ENCODE assay signal across 22 cellular contexts in genomic region chr7:44119829-44120380, GRCh38. TPM values are rescaled to one million over a fixed set of nuclear protein-coding genes. Genes with fewer than 3 reads are reported as not detected.
DNase-seq lines count a peak whose midpoint lies in the region; ATAC-seq, FAIRE-seq and TF ChIP-seq lines count a peak whose summit lies in the region.
"Had no signal": no experiment of that assay in that cellular context is flagged by ENCODE, and none has a peak within 500 bp of the region (broad histone marks: within the 10 kb centered on the region; RNA-seq: fewer than 3 reads in every experiment).

No MANE protein-coding gene starts in this region.

- H3K4me1 ChIP-seq in naive thymus-derived CD4-positive, alpha-beta T cell (ENCODE audit: control insufficient read depth in 2 of 2, insufficient read depth in 2 of 2, low read length in 2 of 2): peaks cover 8 to 9% of the 10 kb centered on the region in 2 donors
- H3K4me1 ChIP-seq: Caco-2 had no signal

- H3K4me3 Mint-ChIP-seq in stimulated activated naive CD8-positive, alpha-beta T cell treated with anti-CD3 and anti-CD28 coated beads, Interleukin-15, Interleukin-2, amounts not matched to agents 100 ng/mL and 50 ng/mL, for 24 hours: no peak overlapping the region
- H3K4me3 Mint-ChIP-seq in stimulated activated naive CD8-positive, alpha-beta T cell treated with anti-CD3 and anti-CD28 coated beads, Interleukin-15, amount 100 ng/mL, for 72 hours: no peak overlapping the region
- no peak overlapping the region for H3K4me3 Mint-ChIP-seq in T-helper 17 cell
- H3K4me3 Mint-ChIP-seq in naive thymus-derived CD4-positive, alpha-beta T cell: peak overlapping the region in 2 of 10 donors; percentile 34 to 36
- H3K4me3 Mint-ChIP-seq: GM23338, memory B cell had no signal

- no peaks in the 10 kb centered on the region for H3K27me3 Mint-ChIP-seq in stimulated activated naive CD8-positive, alpha-beta T cell treated with anti-CD3 and anti-CD28 coated beads, Interleukin-15, Interleukin-2, amounts not matched to agents 100 ng/mL and 50 ng/mL, for 24 hours
- H3K27me3 Mint-ChIP-seq in stimulated activated naive CD8-positive, alpha-beta T cell treated with anti-CD3 and anti-CD28 coated beads, Interleukin-15, amount 100 ng/mL, for 72 hours: no peaks in the 10 kb centered on the region
- no peaks in the 10 kb centered on the region for H3K27me3 Mint-ChIP-seq in T-helper 17 cell
- H3K27me3 Mint-ChIP-seq in naive thymus-derived CD4-positive, alpha-beta T cell: peaks cover 0 to 3% (median 0%) of the 10 kb centered on the region in 5 donors
- H3K27me3 Mint-ChIP-seq: memory B cell had no signal

- no peak overlapping the region for H3K4me3 ChIP-seq in naive thymus-derived CD4-positive, alpha-beta T cell (ENCODE audit: low read length)
- H3K4me3 ChIP-seq: GM23338, sigmoid colon, suprapubic skin had no signal

- no peak for TF ChIP-seq POLR2A in GM12891 (IDR thresholded peaks at IDR 0.05; ENCODE audit: low read depth, low read length)

- no peak overlapping the region for H3K27ac ChIP-seq in naive thymus-derived CD4-positive, alpha-beta T cell (ENCODE audit: low read depth, low read length)
- H3K27ac ChIP-seq: parathyroid adenoma, sigmoid colon, suprapubic skin had no signal

- no peak for DNase-seq in stimulated activated naive CD8-positive, alpha-beta T cell treated with anti-CD3 and anti-CD28 coated beads, Interleukin-15, amount 100 ng/mL, for 72 hours
- DNase-seq in T-helper 17 cell: no peak
- DNase-seq in naive thymus-derived CD4-positive, alpha-beta T cell: no peak
- DNase-seq in GM12891 (ENCODE audit: insufficient read length, low spot score): no peak
- DNase-seq in stimulated activated CD4-positive, alpha-beta T cell treated with anti-CD3 and anti-CD28 coated beads, Interleukin-12 subunit alpha, Interleukin-12 subunit beta, amount 100 ng/mL, for 4 hours: no peak
- no peak for DNase-seq in OCI-M1 (lab: John Stamatoyannopoulos, UW)
- DNase-seq: activated CD8-positive, alpha-beta memory T cell treated with anti-CD3 and anti-CD28 coated beads for 24 hours; amygdala; Caco-2; central memory CD4-positive, alpha-beta T cell; NCI-H1105 treated with DMSO at 0.1 percent for 48 hours; NCI-H2029 treated with DMSO at 0.1 percent for 48 hours; NCI-H345; NCI-H774; sigmoid colon had no signal

- H3K27ac Mint-ChIP-seq in stimulated activated naive CD8-positive, alpha-beta T cell treated with anti-CD3 and anti-CD28 coated beads, Interleukin-15, Interleukin-2, amounts not matched to agents 100 ng/mL and 50 ng/mL, for 24 hours: peak overlapping the region; percentile 38
- peak overlapping the region in 1 of 2 donors; percentile 68 for H3K27ac Mint-ChIP-seq in stimulated activated naive CD8-positive, alpha-beta T cell treated with anti-CD3 and anti-CD28 coated beads, Interleukin-15, amount 100 ng/mL, for 72 hours
- peak overlapping the region; percentile 37 for H3K27ac Mint-ChIP-seq in T-helper 17 cell
- peak overlapping the region in 5 of 9 donors; percentile 15 to 66 (median 51) for H3K27ac Mint-ChIP-seq in naive thymus-derived CD4-positive, alpha-beta T cell
- H3K27ac Mint-ChIP-seq: activated T-helper 2 cell treated with anti-CD3 and anti-CD28 coated beads, Interferon-gamma antibody, Interleukin-2, Interleukin-4, amounts not matched to agents 10 μg/mL and 5 μg/mL and 100 μg/mL, durations not matched to agents 14 hours and 24 hours and 36 hours; GM23338; memory B cell had no signal

- no peaks in the 10 kb centered on the region for H3K9me3 Mint-ChIP-seq in stimulated activated naive CD8-positive, alpha-beta T cell treated with anti-CD3 and anti-CD28 coated beads, Interleukin-15, Interleukin-2, amounts not matched to agents 100 ng/mL and 50 ng/mL, for 24 hours
- H3K9me3 Mint-ChIP-seq in stimulated activated naive CD8-positive, alpha-beta T cell treated with anti-CD3 and anti-CD28 coated beads, Interleukin-15, amount 100 ng/mL, for 72 hours: no peaks in the 10 kb centered on the region
- H3K9me3 Mint-ChIP-seq in naive thymus-derived CD4-positive, alpha-beta T cell: no peaks in the 10 kb centered on the region
- H3K9me3 Mint-ChIP-seq: activated T-helper 2 cell treated with anti-CD3 and anti-CD28 coated beads, Interferon-gamma antibody, Interleukin-2, Interleukin-4, amounts not matched to agents 10 μg/mL and 5 μg/mL and 100 μg/mL, durations not matched to agents 14 hours and 24 hours and 36 hours; GM23338; memory B cell had no signal

- no peaks in the 10 kb centered on the region for H3K27me3 ChIP-seq in naive thymus-derived CD4-positive, alpha-beta T cell (ENCODE audit: control insufficient read depth in 2 of 2, insufficient read depth in 2 of 2, low read length in 2 of 2)
- H3K27me3 ChIP-seq: sigmoid colon, suprapubic skin had no signal

- POLR2A ChIA-PET in naive thymus-derived CD4-positive, alpha-beta T cell (lab: Charles Lee): interaction anchor here (0.6 kb wide), 1 partner anchor 96 kb away, joined by 3 read pairs; no protein-coding TSS in a partner anchor

- no peaks in the 10 kb centered on the region for H3K9me3 ChIP-seq in T-helper 17 cell (ENCODE audit: control insufficient read depth, low read length, poor library complexity, severe bottlenecking)
- no peaks in the 10 kb centered on the region for H3K9me3 ChIP-seq in naive thymus-derived CD4-positive, alpha-beta T cell (ENCODE audit: control insufficient read depth in 2 of 3, low read length in 3 of 3)
- H3K9me3 ChIP-seq: Caco-2, sigmoid colon, suprapubic skin had no signal

- H3K4me1 Mint-ChIP-seq in stimulated activated naive CD8-positive, alpha-beta T cell treated with anti-CD3 and anti-CD28 coated beads, Interleukin-15, Interleukin-2, amounts not matched to agents 100 ng/mL and 50 ng/mL, for 24 hours (ENCODE audit: low read depth): peaks cover 44% of the 10 kb centered on the region
- peaks cover 73% of the 10 kb centered on the region for H3K4me1 Mint-ChIP-seq in stimulated activated naive CD8-positive, alpha-beta T cell treated with anti-CD3 and anti-CD28 coated beads, Interleukin-15, amount 100 ng/mL, for 72 hours
- H3K4me1 Mint-ChIP-seq in T-helper 17 cell: peaks cover 14% of the 10 kb centered on the region
- peaks cover 21 to 43% (median 39%) of the 10 kb centered on the region in 7 donors for H3K4me1 Mint-ChIP-seq in naive thymus-derived CD4-positive, alpha-beta T cell

- H3K36me3 ChIP-seq in naive thymus-derived CD4-positive, alpha-beta T cell (ENCODE audit: control insufficient read depth in 2 of 3, insufficient read depth in 3 of 3, low read length in 3 of 3): peaks cover 0 to 51% (median 6%) of the 10 kb centered on the region in 3 experiments

- intact Hi-C loops in naive thymus-derived CD4-positive, alpha-beta T cell (cut with micrococcal nuclease): loop anchor here (5.0 kb wide), 2 partner anchors 452 to 462 kb away; partner anchors contain the start of genes DDX56 (in 1 of the 2) and TMED4 (in 1 of the 2)

- CTCF ChIA-PET in naive thymus-derived CD4-positive, alpha-beta T cell (lab: Charles Lee): no interaction called here

- no peak for FAIRE-seq in GM12891 (lab: Jason Lieb, UNC)

- H3K36me3 Mint-ChIP-seq in stimulated activated naive CD8-positive, alpha-beta T cell treated with anti-CD3 and anti-CD28 coated beads, Interleukin-15, Interleukin-2, amounts not matched to agents 100 ng/mL and 50 ng/mL, for 24 hours (ENCODE audit: low read depth): peaks cover 51% of the 10 kb centered on the region
- no peaks in the 10 kb centered on the region for H3K36me3 Mint-ChIP-seq in T-helper 17 cell (ENCODE audit: low read depth)
- peaks cover 0 to 25% (median 10%) of the 10 kb centered on the region in 5 donors for H3K36me3 Mint-ChIP-seq in naive thymus-derived CD4-positive, alpha-beta T cell

- no peak for ATAC-seq in stimulated activated naive CD8-positive, alpha-beta T cell treated with anti-CD3 and anti-CD28 coated beads, Interleukin-15, amount 100 ng/mL, for 72 hours
- ATAC-seq in T-helper 17 cell: no peak
- ATAC-seq in naive thymus-derived CD4-positive, alpha-beta T cell: no peak
- ATAC-seq: GM23338 had no signal

TF ChIP-seq in GM12891, 5 proteins besides CTCF, POLR2A, EP300 and RAD21:
- TF ChIP-seq SPI1 (IDR thresholded peaks at IDR 0.05; ENCODE audit: low read depth, low read length): no peak
- no peak for TF ChIP-seq POLR2AphosphoS5 (IDR thresholded peaks at IDR 0.05; ENCODE audit: low read depth, low read length)
- TF ChIP-seq PAX5 (IDR thresholded peaks at IDR 0.05; ENCODE audit: insufficient read depth, low read length, severe bottlenecking): no peak
- no peak for TF ChIP-seq TAF1 (IDR thresholded peaks at IDR 0.05; ENCODE audit: low read depth, low read length)
- TF ChIP-seq POU2F2 (IDR thresholded peaks at IDR 0.05; ENCODE audit: low read depth, low read length): no peak

RNA-seq across cellular contexts. Expression of gene POLD2, which starts 3.4 kb away (rescaled TPM):
- 10 to 100 TPM; 46.3 to 53.3 TPM for total RNA-seq in T-helper 17 cell
- 100 to 1,000 TPM in 1 of 5 experiments, 10 to 100 TPM in 4; 55.1 to 118 (median 69.2) TPM for total RNA-seq in naive thymus-derived CD4-positive, alpha-beta T cell
- polyA plus RNA-seq in naive thymus-derived CD4-positive, alpha-beta T cell: 10 to 100 TPM; 78.1 to 94.8 TPM
- polyA plus RNA-seq in GM12891 (2012; ENCODE audit: low read depth, missing spikeins): 117 TPM

RNA-seq across cellular contexts. Expression of gene AEBP1, which starts 15.8 kb away (rescaled TPM):
- total RNA-seq in T-helper 17 cell: 1 to 10 TPM; 1.1 to 4.2 TPM
- total RNA-seq in naive thymus-derived CD4-positive, alpha-beta T cell: 10 to 100 TPM in 4 of 5 experiments, 1 to 10 TPM in 1; 7.7 to 33.1 (median 27.5) TPM
- 10 to 100 TPM in 1 of 2 donors, 1 to 10 TPM in 1; 3.0 to 13.5 TPM for polyA plus RNA-seq in naive thymus-derived CD4-positive, alpha-beta T cell
- 0.71 TPM for polyA plus RNA-seq in GM12891 (2012; ENCODE audit: low read depth, missing spikeins)

RNA-seq across cellular contexts. Expression of gene MYL7, which starts 21.2 kb away (rescaled TPM):
- not detected for total RNA-seq in T-helper 17 cell
- total RNA-seq in naive thymus-derived CD4-positive, alpha-beta T cell: not detected
- not detected for polyA plus RNA-seq in naive thymus-derived CD4-positive, alpha-beta T cell
- not detected for polyA plus RNA-seq in GM12891 (2012; ENCODE audit: low read depth, missing spikeins)
- total RNA-seq: activated T-helper 2 cell treated with anti-CD3 and anti-CD28 coated beads, Interferon-gamma antibody, Interleukin-2, Interleukin-4, amounts not matched to agents 10 μg/mL and 5 μg/mL and 100 μg/mL, durations not matched to agents 14 hours and 24 hours and 36 hours; dermis microvascular lymphatic vessel endothelial cell; GM23338; sigmoid colon; suprapubic skin had no signal

RNA-seq across cellular contexts. Expression of gene POLM, which starts 37.6 kb away (rescaled TPM):
- total RNA-seq in T-helper 17 cell: 10 to 100 TPM; 27.2 to 29.7 TPM
- 10 to 100 TPM; 33.9 to 77.1 (median 48.9) TPM for total RNA-seq in naive thymus-derived CD4-positive, alpha-beta T cell
- 10 to 100 TPM; 18.2 to 20.4 TPM for polyA plus RNA-seq in naive thymus-derived CD4-positive, alpha-beta T cell
- 13.2 TPM for polyA plus RNA-seq in GM12891 (2012; ENCODE audit: low read depth, missing spikeins)

RNA-seq across cellular contexts. Expression of gene PGAM2, which starts 54.5 kb away (rescaled TPM):
- total RNA-seq in T-helper 17 cell: under 1 TPM in 1 of 2 donors, not detected in 1; 0.92 TPM
- 1 to 10 TPM in 4 of 5 experiments, under 1 TPM in 1; 0.73 to 3.1 (median 1.8) TPM for total RNA-seq in naive thymus-derived CD4-positive, alpha-beta T cell
- polyA plus RNA-seq in naive thymus-derived CD4-positive, alpha-beta T cell: not detected
- polyA plus RNA-seq in GM12891 (2012; ENCODE audit: low read depth, missing spikeins): not detected
- total RNA-seq: Caco-2, dermis microvascular lymphatic vessel endothelial cell had no signal
